Comparison of ENCODE assay signal across 8 cellular contexts in genomic region chr18:5237723-5238370, GRCh38. TPM values are rescaled to one million over a fixed set of nuclear protein-coding genes. Genes with fewer than 3 reads are reported as not detected.
DNase-seq lines count a peak whose midpoint lies in the region; ATAC-seq and TF ChIP-seq lines count a peak whose summit lies in the region.

No MANE protein-coding gene starts in this region.

- no peaks in the 10 kb centered on the region for H3K27me3 Mint-ChIP-seq in chondrocyte (ENCODE audit: low read depth)

- TF ChIP-seq POLR2A in GM18526 (IDR thresholded peaks at IDR 0.05; ENCODE audit: extremely low read depth, insufficient read length) = peak; percentile 79

- ATAC-seq in HG03066 (IDR thresholded peaks at IDR 0.05; ENCODE audit: low read depth, unreplicated experiment) = peak; percentile 91

- DNase-seq in AG08395 (ENCODE audit: low spot score) (peak; percentile 87), NCI-H2196 treated with DMSO at 0.1 percent for 48 hours (lab: John Stamatoyannopoulos, UW; ENCODE audit: unreplicated experiment) (peak; percentile 90), chondrocyte (ENCODE audit: low spot score) (peak; percentile 94), kidney tubule cell (ENCODE audit: low spot score) (peak; percentile 91)
- DNase-seq in activated CD4-positive, alpha-beta T cell treated with anti-CD3 and anti-CD28 coated beads for 24 hours (ENCODE audit: low read depth in 2 of 2) = peak; percentile 72 to 78
- DNase-seq in stimulated activated CD4-positive, alpha-beta T cell treated with anti-CD3 and anti-CD28 coated beads, Interleukin-15, amount 100 ng/mL, for 48 hours (ENCODE audit: low read depth in 2 of 2) = peak; percentile 71 to 78

- H3K27ac Mint-ChIP-seq in chondrocyte (ENCODE audit: unreplicated experiment) = peak overlapping the region; percentile 100

- peaks cover 30% of the 10 kb centered on the region for H3K4me1 Mint-ChIP-seq in chondrocyte (ENCODE audit: low read depth)

- H3K4me3 Mint-ChIP-seq in chondrocyte (ENCODE audit: unreplicated experiment) = peak overlapping the region; percentile 93

- peaks cover 14% of the 10 kb centered on the region for H3K36me3 Mint-ChIP-seq in chondrocyte (ENCODE audit: low read depth)

- peak; percentile 64 for TF ChIP-seq CTCF in chondrocyte (IDR thresholded peaks at IDR 0.05)

- H3K9me3 Mint-ChIP-seq in chondrocyte (ENCODE audit: low read depth) = peaks cover 17% of the 10 kb centered on the region

RNA-seq across cellular contexts. Expression of gene AKAIN1, which starts 40.8 kb away (rescaled TPM):
- not detected in 3 replicates for total RNA-seq in chondrocyte

RNA-seq across cellular contexts. Expression of gene ZBTB14, which starts 57.7 kb away (rescaled TPM):
- total RNA-seq in chondrocyte = 11.9 to 14.3 TPM (median 12.9 TPM) in 3 replicates

Comparison
In these comparisons a context has a peak if more than half of its experiments do, and no peak if none do; other contexts are left out.
1. Peak in every context shown above with its lines: DNase-seq and ATAC-seq.